ENCODE assay signal across 1 cellular context in the genomic region with DNA sequence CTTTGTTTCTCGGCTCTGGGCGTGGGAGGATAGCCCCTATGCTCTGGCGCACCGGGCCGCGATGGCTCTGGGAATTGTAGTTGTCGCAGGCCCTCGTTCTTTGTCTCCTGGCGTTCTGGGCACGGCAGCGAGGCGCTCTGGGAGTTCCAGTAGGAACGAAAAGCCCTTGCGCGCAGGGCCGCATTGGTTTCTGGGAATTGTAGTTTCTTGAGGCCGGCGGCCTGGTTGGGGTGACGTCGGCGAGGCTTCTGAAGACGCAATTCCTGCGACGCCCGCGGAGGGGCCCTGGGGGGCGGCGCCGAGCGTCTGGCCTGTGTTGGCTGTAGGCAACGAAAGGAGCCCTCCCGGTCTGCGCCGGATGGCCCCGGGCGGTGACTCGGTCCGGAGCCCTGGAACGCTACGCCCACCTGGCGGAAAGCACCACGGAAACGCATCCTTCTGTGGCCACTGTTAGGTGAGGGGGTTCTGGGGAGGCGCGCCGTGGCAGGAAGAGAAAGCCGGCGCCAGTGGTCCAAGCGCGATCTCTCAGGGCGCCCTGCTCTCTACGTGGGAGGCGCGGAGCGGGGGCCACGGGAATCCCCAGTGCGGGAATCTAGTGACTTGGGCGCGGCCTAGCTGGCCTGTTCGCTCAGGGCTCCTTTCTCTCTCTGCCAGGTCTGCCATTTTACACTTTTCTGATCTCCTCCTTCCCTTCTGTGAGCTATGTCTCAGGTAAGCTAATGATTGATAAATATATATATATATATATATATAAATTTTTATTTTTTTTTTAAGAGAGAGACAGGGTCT.
TF ChIP-seq lines count a peak whose summit lies in the region.

A gene (plus strand): TSS at position 305 of the 789 bp plus-strand sequence. CDS start 398 bp downstream, at position 703.

TF ChIP-seq in IMR-90, 13 proteins besides CTCF, POLR2A, EP300 and RAD21 (continued from another document):
- TF ChIP-seq CHD1 (IDR thresholded peaks at IDR 0.05; ENCODE audit: low read depth, low read length): 0 out of 2 replicates have a peak, but pooled peaks have one; percentile 50
